In the genomic region with DNA sequence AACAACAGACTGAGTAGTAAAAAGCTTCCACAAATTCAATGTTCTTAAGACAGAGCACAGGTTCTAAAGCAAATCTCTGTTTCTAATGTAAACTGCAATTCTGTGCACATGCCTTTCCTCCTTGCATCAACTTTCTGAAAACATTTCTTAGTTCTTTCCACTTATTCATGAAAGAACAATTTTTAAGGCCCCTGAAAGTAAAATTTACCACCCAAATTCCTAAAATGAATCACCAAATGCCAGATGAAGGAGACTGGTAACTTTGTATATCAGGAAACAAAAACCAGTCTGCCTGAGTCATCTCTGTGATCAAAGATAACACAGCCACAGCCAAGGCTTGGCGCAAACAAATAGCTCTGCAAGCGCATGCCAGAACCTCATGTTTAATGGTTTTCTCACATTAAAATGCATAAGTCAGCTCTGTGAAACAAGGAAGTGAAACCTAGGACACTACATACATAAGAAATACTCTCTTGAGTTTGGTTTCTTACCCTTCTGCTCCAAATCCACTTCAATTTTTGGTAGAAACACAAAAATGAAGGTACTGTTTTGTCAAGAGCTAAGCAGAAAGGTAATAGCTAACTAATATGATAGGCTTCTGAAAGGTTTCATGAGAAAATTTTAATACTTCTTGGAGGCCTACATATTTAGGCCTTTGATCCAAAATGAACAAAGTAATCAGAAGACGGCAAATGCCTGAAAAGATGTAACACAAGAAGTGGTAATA, we compare ENCODE assay signal across 8 cellular contexts.
DNase-seq lines count a peak whose midpoint lies in the region; ATAC-seq and TF ChIP-seq lines count a peak whose summit lies in the region.

No MANE protein-coding gene starts in this region.

- TF ChIP-seq CTCF in sigmoid colon (IDR thresholded peaks at IDR 0.05) = no peak

- in situ Hi-C loops in ACHN (cut with HindIII; ENCODE audit: low pct_ligation_motif_present, low pct_unique_long_range_greater_than_20kb, low sequenced_read_pairs) = no loop called here

- H3K9me3 ChIP-seq in sigmoid colon = no peaks in the 10 kb centered on the region

- TF ChIP-seq POLR2A in sigmoid colon (IDR thresholded peaks at IDR 0.05) = no peak

- H3K27ac ChIP-seq in sigmoid colon = peak overlapping the region; percentile 55 to 76 (median 64)

- DNase-seq in ACHN (peak; percentile 74), SIG-M5 (lab: John Stamatoyannopoulos, UW) (peak; percentile 95), head of caudate nucleus (peak in 23 of 42 donors; percentile 7 to 71 (median 21)), sigmoid colon (peak; percentile 76), COR-L47 (lab: John Stamatoyannopoulos, UW) (no peak)
- peak; percentile 49 for DNase-seq in activated gamma-delta T cell treated with anti-CD3 and anti-CD28 coated beads, Interleukin-2, amount 50 U/mL, for 16 hours (ENCODE audit: low read depth)

- H3K4me3 ChIP-seq in sigmoid colon = no peak overlapping the region

- ATAC-seq in GM19023 (IDR thresholded peaks at IDR 0.05; ENCODE audit: unreplicated experiment) = peak; percentile 84
- peak; percentile 87 for ATAC-seq in HG03342 (IDR thresholded peaks at IDR 0.05; ENCODE audit: unreplicated experiment)

- intact Hi-C loops in head of caudate nucleus (cut with DNase I) (no loop called here), sigmoid colon (cut with DNase I) (no loop called here)

- H3K36me3 ChIP-seq in sigmoid colon = no peaks in the 10 kb centered on the region

- H3K4me1 ChIP-seq in sigmoid colon = peaks cover 0 to 43% (median 35%) of the 10 kb centered on the region in 4 donors

- 27 to 32% methylated on average over 3 of the region's 3 CpGs for WGBS in sigmoid colon, 2 donors

- TF ChIP-seq EP300 in sigmoid colon (IDR thresholded peaks at IDR 0.05) = no peak

- no peaks in the 10 kb centered on the region for H3K27me3 ChIP-seq in sigmoid colon
